ENCODE assay signal across 8 cellular contexts in genomic region chr1:77126309-77126708, GRCh38.
DNase-seq lines count a peak whose midpoint lies in the region; ATAC-seq, FAIRE-seq and TF ChIP-seq lines count a peak whose summit lies in the region.

No MANE protein-coding gene starts in this region.

- H3K4me3 Mint-ChIP-seq in Calu3 (ENCODE audit: low read depth, unreplicated experiment) (no peak overlapping the region), brain (no peak overlapping the region)

- H3K27me3 ChIP-seq in keratinocyte (ENCODE audit: control insufficient read depth, extremely low read depth, insufficient read depth, low read length) (no peaks in the 10 kb centered on the region), uterus (no peaks in the 10 kb centered on the region)

- ATAC-seq in GM18907 (IDR thresholded peaks at IDR 0.05; ENCODE audit: unreplicated experiment) (peak; percentile 86), HG03442 (IDR thresholded peaks at IDR 0.05; ENCODE audit: unreplicated experiment) (peak; percentile 95)

- dilution Hi-C loops in keratinocyte (cut with MboI; ENCODE audit: extremely low pct_ligation_motif_present, low sequenced_read_pairs), result no loop called here

- H3K79me2 ChIP-seq in keratinocyte (ENCODE audit: control insufficient read depth, insufficient read depth, low read length), result no peaks in the 10 kb centered on the region

- H3K36me3 Mint-ChIP-seq in Calu3 (ENCODE audit: insufficient read depth, unreplicated experiment) (no peaks in the 10 kb centered on the region), brain (no peaks in the 10 kb centered on the region)

- no peak for TF ChIP-seq POLR2A in uterus (IDR thresholded peaks at IDR 0.05)

- no peaks in the 10 kb centered on the region for H3K9me1 ChIP-seq in keratinocyte (ENCODE audit: control insufficient read depth, extremely low read depth, insufficient read depth, low read length)

- peak; percentile 64 for FAIRE-seq in keratinocyte (lab: Jason Lieb, UNC)

- BruUV-seq in Calu3 (replicated peaks; lab: Mats Ljungman, UMichigan), result no TSS peak

- peak; percentile 19 for TF ChIP-seq CTCF in Calu3 (IDR thresholded peaks at IDR 0.05; ENCODE audit: unreplicated experiment)
- TF ChIP-seq CTCF in brain (conservative IDR thresholded peaks at IDR 0.05), result peak; percentile 90 to 92
- TF ChIP-seq CTCF in keratinocyte (optimal IDR thresholded peaks at IDR 0.05 in 1 of 3, IDR thresholded peaks at IDR 0.05 in 1 of 3, conservative IDR thresholded peaks at IDR 0.05 in 1 of 3; ENCODE audit: extremely low read depth in 1 of 3, insufficient read depth in 2 of 3, low read length in 3 of 3), result peak; percentile 58 to 69 (median 66)
- TF ChIP-seq CTCF in uterus (IDR thresholded peaks at IDR 0.05), result peak in 3 of 4 experiments; percentile 20 to 40 (median 35)

- H3K27ac Mint-ChIP-seq in Calu3 (ENCODE audit: unreplicated experiment) (no peak overlapping the region), brain (peak overlapping the region in 1 of 5 experiments; percentile 2)

- CTCF ChIA-PET in Calu3 (lab: Charles Lee), result no interaction called here

- no peak overlapping the region for H3K9ac ChIP-seq in keratinocyte (ENCODE audit: control insufficient read depth, extremely low read depth, insufficient read depth, low read length)

- H3K27me3 Mint-ChIP-seq in Calu3 (ENCODE audit: unreplicated experiment), result no peaks in the 10 kb centered on the region
- H3K27me3 Mint-ChIP-seq in brain, result no peaks in the 10 kb centered on the region

- no peaks in the 10 kb centered on the region for H3K9me3 ChIP-seq in keratinocyte (ENCODE audit: control insufficient read depth, low read depth, low read length)
- no peaks in the 10 kb centered on the region for H3K9me3 ChIP-seq in uterus

- H3K4me1 Mint-ChIP-seq in Calu3 (ENCODE audit: low read depth, unreplicated experiment), result no peaks in the 10 kb centered on the region
- H3K4me1 Mint-ChIP-seq in brain, result peaks cover 30% of the 10 kb centered on the region

- peak; percentile 39 for DNase-seq in Calu3
- peak; percentile 2 for DNase-seq in NCI-H524 treated with DMSO at 0.1 percent for 48 hours (lab: John Stamatoyannopoulos, UW)
- DNase-seq in keratinocyte (ENCODE audit: low read depth, low spot score), result no peak
- no peak for DNase-seq in uterus
- no peak for DNase-seq in activated CD8-positive, alpha-beta memory T cell treated with anti-CD3 and anti-CD28 coated beads for 24 hours

- no peaks in the 10 kb centered on the region for H4K20me1 ChIP-seq in keratinocyte (ENCODE audit: control insufficient read depth, extremely low read depth, insufficient read depth, low read length)

- H3K4me1 ChIP-seq in keratinocyte (ENCODE audit: control insufficient read depth, extremely low read depth, insufficient read depth, low read length), result no peaks in the 10 kb centered on the region
- H3K4me1 ChIP-seq in uterus, result no peaks in the 10 kb centered on the region

- intact Hi-C loops in Calu3 (cut with micrococcal nuclease; ENCODE audit: unreplicated experiment), result loop anchor here (1.0 to 5.0 kb wide), 3 partner anchors 225 to 972 kb away; no protein-coding TSS in a partner anchor
- intact Hi-C loops in uterus (cut with DNase I; ENCODE audit: low total_unique reads), result no loop called here

- H3K4me3 ChIP-seq in keratinocyte (ENCODE audit: control insufficient read depth in 2 of 3, extremely low read depth in 1 of 3, insufficient read depth in 2 of 3, low read depth in 1 of 3, low read length in 3 of 3), result no peak overlapping the region
- H3K4me3 ChIP-seq in uterus, result no peak overlapping the region

- H3K27ac ChIP-seq in keratinocyte (ENCODE audit: control insufficient read depth, insufficient read depth, low read length), result no peak overlapping the region
- no peak overlapping the region for H3K27ac ChIP-seq in uterus

- no peak overlapping the region for H2AFZ ChIP-seq in keratinocyte (ENCODE audit: control insufficient read depth, low read length)

- no peak overlapping the region for H3K4me2 ChIP-seq in keratinocyte (ENCODE audit: control insufficient read depth, extremely low read depth, insufficient read depth, low read depth, low read length)

- H3K9me3 Mint-ChIP-seq in Calu3 (ENCODE audit: low read depth, unreplicated experiment), result no peaks in the 10 kb centered on the region
- no peaks in the 10 kb centered on the region for H3K9me3 Mint-ChIP-seq in brain

- H3K36me3 ChIP-seq in keratinocyte (ENCODE audit: control insufficient read depth in 2 of 2, extremely low read depth in 1 of 2, insufficient read depth in 2 of 2, low read length in 2 of 2) (no peaks in the 10 kb centered on the region), uterus (no peaks in the 10 kb centered on the region)

Comparison
In these comparisons a context has a peak if more than half of its experiments do, and no peak if none do; other contexts are left out.
1. DNase-seq: peak in Calu3 (single experiment) and NCI-H524 treated with DMSO at 0.1 percent for 48 hours (single experiment); none in keratinocyte (single experiment), uterus (0 of 2) and activated CD8-positive, alpha-beta memory T cell treated with anti-CD3 and anti-CD28 coated beads for 24 hours (single experiment).
2. CTCF ChIP-seq: peak in every context shown above with its lines; median percentile 91 in brain; 66 in keratinocyte; 35 in uterus; 19 in Calu3.